Comparison of ENCODE assay signal across 8 cellular contexts in the genomic region with DNA sequence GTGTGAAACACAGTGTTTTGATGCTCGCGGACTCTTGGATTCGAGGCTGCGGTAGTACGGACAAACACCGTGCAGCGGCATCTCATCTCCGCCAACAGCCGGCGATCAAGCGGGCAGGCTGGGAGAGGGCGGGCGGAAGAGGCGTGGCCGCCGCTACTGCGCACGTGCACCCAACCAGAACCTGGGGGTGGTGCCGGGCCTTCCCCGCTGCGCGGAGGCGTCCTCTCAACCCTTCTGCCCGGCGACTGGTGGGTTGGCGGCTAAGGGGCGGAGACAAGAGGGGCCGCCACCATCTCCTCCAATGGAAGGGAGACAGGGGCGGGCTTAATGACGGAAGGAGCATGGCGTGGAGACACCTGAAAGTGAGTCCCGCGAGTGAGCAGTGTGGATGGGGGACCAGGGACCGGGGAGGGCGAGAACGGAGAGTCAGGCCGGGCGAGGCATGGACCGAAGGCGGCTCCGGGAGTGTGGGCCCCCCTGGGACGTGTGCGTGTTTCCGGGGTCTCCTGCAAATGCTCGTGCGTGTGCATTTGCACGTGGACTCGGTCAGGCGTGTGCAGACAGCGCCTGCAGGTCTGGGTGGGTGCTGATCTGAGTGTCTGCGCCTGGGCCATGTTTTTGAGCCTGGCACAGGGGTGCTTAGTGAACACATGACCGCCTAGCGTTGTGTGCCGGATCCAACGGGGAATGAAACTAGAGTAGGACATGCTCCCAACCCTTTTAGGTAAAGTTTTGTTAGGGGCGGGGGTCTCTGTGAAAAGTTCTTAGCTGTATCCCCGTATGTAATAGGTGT. TPM values are rescaled to one million over a fixed set of nuclear protein-coding genes. Genes with fewer than 3 reads are reported as not detected.
DNase-seq lines count a peak whose midpoint lies in the region; ATAC-seq and TF ChIP-seq lines count a peak whose summit lies in the region.

A gene (plus strand): TSS at position 321 of the 793 bp plus-strand sequence. CDS start 21 bp downstream, at position 342.

- H3K27ac ChIP-seq in adrenal gland: peak within 1 kb of the TSS in 3 of 5 donors; percentile 9 to 67 (median 65)
- H3K27ac ChIP-seq in heart right ventricle: peak within 1 kb of the TSS in 9 of 10 donors; percentile 23 to 78 (median 60)

- H3K27me3 ChIP-seq in adrenal gland (no peaks in the 10 kb centered on the region), heart right ventricle (no peaks in the 10 kb centered on the region)

- 0 to 1% (median 1%) methylated on average over 20 to 57 of the region's 57 CpGs for WGBS in adrenal gland, 4 donors
- 0 to 1% methylated on average over 57 of the region's 57 CpGs for WGBS in heart right ventricle, 2 donors

- H3K4me3 ChIP-seq in adrenal gland: peak within 1 kb of the TSS; percentile 12 to 89 (median 76)
- H3K4me3 ChIP-seq in heart right ventricle: peak within 1 kb of the TSS; percentile 60 to 98 (median 90)

- ATAC-seq in HG02884 (IDR thresholded peaks at IDR 0.05; ENCODE audit: unreplicated experiment): peak; percentile 99
- ATAC-seq in heart right ventricle: peak; percentile 99 to 100 (median 100)

- intact Hi-C loops in adrenal gland (cut with DNase I): no loop called here
- intact Hi-C loops in heart right ventricle (cut with DNase I): loop anchor here in 1 of 10 donors (1.0 kb wide), 1 partner anchor 85 kb away; a partner anchor contains a TSS
- intact Hi-C loops in posterior vena cava (cut with DNase I): no loop called here

- peaks cover 5% of the 10 kb centered on the region in 2 donors for H3K4me1 ChIP-seq in adrenal gland (replicated peaks in 1 of 2)
- peaks cover 0 to 19% (median 16%) of the 10 kb centered on the region in 9 donors for H3K4me1 ChIP-seq in heart right ventricle

- DNase-seq in NCI-H146 treated with DMSO at 0.1 percent for 48 hours (lab: John Stamatoyannopoulos, UW; ENCODE audit: unreplicated experiment): peak; percentile 90
- peak; percentile 96 to 99 (median 97) for DNase-seq in T-helper 1 cell
- DNase-seq in adrenal gland: peak; percentile 97 to 99 (median 98)
- peak; percentile 98 for DNase-seq in heart right ventricle
- DNase-seq in posterior vena cava (ENCODE audit: low spot score): peak; percentile 99
- peak; percentile 98 for DNase-seq in ureter (ENCODE audit: low spot score)

- no peaks in the 10 kb centered on the region for H3K36me3 ChIP-seq in adrenal gland (replicated peaks in 1 of 2)
- H3K36me3 ChIP-seq in heart right ventricle: peaks cover 0 to 11% (median 0%) of the 10 kb centered on the region in 9 donors

- TF ChIP-seq CTCF in adrenal gland (IDR thresholded peaks at IDR 0.05) (peak in 2 of 6 experiments; percentile 17 to 18), heart right ventricle (IDR thresholded peaks at IDR 0.05) (peak in 4 of 9 donors; percentile 21 to 42 (median 40))

- H3K9me3 ChIP-seq in adrenal gland (replicated peaks in 1 of 3): no peaks in the 10 kb centered on the region
- H3K9me3 ChIP-seq in heart right ventricle: no peaks in the 10 kb centered on the region

- TF ChIP-seq POLR2A in GM15510 (IDR thresholded peaks at IDR 0.05; ENCODE audit: borderline replicate concordance, extremely low read depth, insufficient read length) (peak; percentile 80), adrenal gland (IDR thresholded peaks at IDR 0.05) (peak; percentile 34 to 65)

RNA-seq across cellular contexts. Expression of the gene that starts here (rescaled TPM):
- 10 to 100 TPM in 1 of 8 donors, 1 to 10 TPM in 7; 1.9 to 10.8 (median 8.0) TPM for total RNA-seq in adrenal gland
- 10 to 100 TPM in 1 of 3 donors, 1 to 10 TPM in 2; 3.9 to 11.3 (median 5.1) TPM for polyA plus RNA-seq in adrenal gland
- total RNA-seq in heart right ventricle: 10 to 100 TPM in 3 of 10 donors, 1 to 10 TPM in 7; 6.1 to 12.6 (median 8.9) TPM
- polyA plus RNA-seq in heart right ventricle: 1 to 10 TPM; 6.6 to 7.0 TPM
- total RNA-seq in posterior vena cava: 1 to 10 TPM; 7.3 to 8.0 TPM
- total RNA-seq in ureter: 15.8 TPM

Comparison
In these comparisons a context has a peak if more than half of its experiments do, and no peak if none do; other contexts are left out.
1. Peak in every context shown above with its lines: DNase-seq, ATAC-seq, H3K4me3 ChIP-seq and H3K27ac ChIP-seq.